15 cellular contexts compared by ENCODE assay signal in the genomic region with DNA sequence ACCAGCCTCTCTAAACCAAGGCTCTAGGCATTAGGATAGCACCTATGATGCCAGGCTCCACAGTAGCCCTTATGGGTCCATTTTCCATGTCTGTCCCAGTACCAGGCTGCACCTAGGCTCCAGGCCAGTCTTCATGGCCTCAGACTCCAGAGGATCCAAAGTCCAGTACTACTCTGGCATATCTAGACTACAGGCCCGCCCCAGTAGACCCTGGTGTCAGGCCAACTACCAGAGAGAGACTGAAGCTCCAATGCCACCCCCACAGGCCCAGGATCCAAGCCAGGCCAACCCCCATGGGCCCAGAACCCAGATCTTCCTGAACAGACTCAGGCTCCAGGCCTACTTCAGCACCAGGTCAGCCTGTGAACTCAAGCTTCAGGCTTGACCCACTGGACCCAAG.
"Had no signal": no experiment of that assay in that cellular context is flagged by ENCODE, and none has a peak within 500 bp of the region (broad histone marks: within the 10 kb centered on the region; RNA-seq: fewer than 3 reads in every experiment).

No MANE protein-coding gene starts in this region.

- H3K4me1 ChIP-seq: esophagus muscularis mucosa, foreskin keratinocyte, gastroesophageal sphincter, heart left ventricle, left ventricle myocardium inferior, lower lobe of right lung had no signal

- DNase-seq: dermis blood vessel endothelial cell; dorsolateral prefrontal cortex; effector CD4-positive, alpha-beta T cell; effector memory CD4-positive, alpha-beta T cell; foreskin keratinocyte; heart left ventricle; hippocampal formation; left cardiac atrium; left ventricle myocardium inferior; lower lobe of right lung; mesenchymal stem cell; mucosa of descending colon had no signal

- H3K27me3 ChIP-seq: dorsolateral prefrontal cortex, esophagus muscularis mucosa, foreskin keratinocyte, gastroesophageal sphincter, heart left ventricle had no signal

- H3K4me3 ChIP-seq: coronary artery, dorsolateral prefrontal cortex, esophagus muscularis mucosa, gastroesophageal sphincter, heart left ventricle, left ventricle myocardium inferior, lower lobe of right lung, mucosa of descending colon had no signal

- H3K9me3 ChIP-seq: mucosa of descending colon had no signal

- ATAC-seq: foreskin keratinocyte, heart left ventricle, left cardiac atrium, mucosa of descending colon had no signal

- H3K36me3 ChIP-seq: esophagus muscularis mucosa, gastroesophageal sphincter, heart left ventricle, left ventricle myocardium inferior, lower lobe of right lung had no signal

- H3K27ac ChIP-seq: coronary artery, dorsolateral prefrontal cortex, esophagus muscularis mucosa, foreskin keratinocyte, gastroesophageal sphincter, heart left ventricle, left ventricle myocardium inferior, lower lobe of right lung had no signal
